In the genomic region with DNA sequence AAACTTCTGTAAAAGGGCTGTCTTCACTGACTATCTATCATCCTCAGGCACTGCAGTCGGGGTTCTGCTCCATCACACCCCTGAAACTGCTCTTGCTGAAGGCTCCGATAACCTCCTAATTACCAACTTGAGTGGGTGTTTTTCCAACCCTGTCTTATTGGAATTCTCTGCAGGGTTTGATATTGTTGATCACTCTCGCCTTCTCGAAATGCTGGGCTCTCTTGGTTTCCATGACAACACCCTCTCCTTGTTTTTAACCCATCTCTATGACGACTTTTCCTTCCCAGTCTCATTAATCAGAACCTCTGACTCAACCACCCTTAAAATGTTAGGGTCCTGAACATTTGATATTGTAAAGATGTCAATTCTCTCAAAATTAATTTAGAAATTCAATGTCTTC, we compare ENCODE assay signal across 31 cellular contexts. TPM values are rescaled to one million over a fixed set of nuclear protein-coding genes. Genes with fewer than 3 reads are reported as not detected.
"Had no signal": no experiment of that assay in that cellular context is flagged by ENCODE, and none has a peak within 500 bp of the region (broad histone marks: within the 10 kb centered on the region; RNA-seq: fewer than 3 reads in every experiment).

No MANE protein-coding gene starts in this region.

- H3K9me3 ChIP-seq: colonic mucosa, esophagus squamous epithelium, gastroesophageal sphincter had no signal

- H3K79me2 ChIP-seq: hepatocyte had no signal

- DNase-seq: activated B cell treated with CpG ODN at 0.5 μM for 24 hours; activated CD4-positive, alpha-beta T cell treated with anti-CD3 and anti-CD28 coated beads for 48 hours; activated CD4-positive, alpha-beta T cell treated with anti-CD3 and anti-CD28 coated beads, Interleukin-2, amount 50 U/mL, for 1 hour; activated CD4-positive, alpha-beta T cell treated with anti-CD3 and anti-CD28 coated beads, Interleukin-2, amount 50 U/mL, for 48 hours; activated CD8-positive, alpha-beta memory T cell treated with anti-CD3 and anti-CD28 coated beads for 24 hours; activated CD8-positive, alpha-beta T cell treated with anti-CD3 and anti-CD28 coated beads for 36 hours; activated effector memory CD4-positive, alpha-beta T cell treated with Interleukin-2 at 50 U/mL for 16 hours; activated gamma-delta T cell treated with Interleukin-2 at 50 U/mL for 16 hours; activated naive CD4-positive, alpha-beta T cell treated with anti-CD3 and anti-CD28 coated beads, Interleukin-2, amount 50 U/mL, for 16 hours; activated naive CD4-positive, alpha-beta T cell treated with Interleukin-2 at 50 U/mL for 16 hours; activated T-cell treated with anti-CD3 and anti-CD28 coated beads, Interleukin-2, amount 50 U/mL, for 4 hours; amniotic stem cell; central memory CD4-positive, alpha-beta T cell; cerebellar nuclear complex; colonic mucosa; effector CD8-positive, alpha-beta T cell; esophagus squamous epithelium; foreskin melanocyte; heart right ventricle; T1000; WERI-Rb-1 had no signal

- H3K27ac ChIP-seq: colonic mucosa, epithelial cell of prostate, esophagus squamous epithelium, gastroesophageal sphincter, heart right ventricle, hepatocyte, WERI-Rb-1 had no signal

- H3K27me3 ChIP-seq: colonic mucosa, gastroesophageal sphincter, hepatocyte had no signal

- H3K4me1 ChIP-seq: colonic mucosa, gastroesophageal sphincter had no signal

- H3K27ac Mint-ChIP-seq: activated B cell treated with CpG ODN at 0.5 μM for 24 hours; activated CD8-positive, alpha-beta T cell treated with anti-CD3 and anti-CD28 coated beads for 36 hours; activated naive CD8-positive, alpha-beta T cell; activated T-helper 17 cell treated with anti-CD3 and anti-CD28 coated beads, Interleukin-2, amount 50 U/mL, for 72 hours; T-helper 2 cell treated with Interferon-gamma antibody and Interleukin-4, amounts not matched to agents 5 μg/mL and 100 μg/mL, for 36 hours had no signal

- H3K4me1 Mint-ChIP-seq: activated B cell treated with CpG ODN at 0.5 μM for 24 hours; activated T-helper 17 cell treated with anti-CD3 and anti-CD28 coated beads, Interleukin-2, amount 50 U/mL, for 72 hours had no signal

- ATAC-seq: activated CD4-positive, CD25-positive, alpha-beta regulatory T cell treated with anti-CD3 and anti-CD28 coated beads, Interleukin-2, amount 50 U/mL, for 24 hours; activated CD8-positive, alpha-beta T cell treated with anti-CD3 and anti-CD28 coated beads for 36 hours; activated T-cell treated with anti-CD3 and anti-CD28 coated beads, Interleukin-2, amount 50 U/mL, for 4 hours; activated T-helper 17 cell treated with anti-CD3 and anti-CD28 coated beads, Interleukin-2, amount 50 U/mL, for 72 hours; gastroesophageal sphincter had no signal

- FAIRE-seq: astrocyte, endometrium, endothelial cell of umbilical vein had no signal

- H2AFZ ChIP-seq: hepatocyte had no signal

- H3K36me3 Mint-ChIP-seq: activated naive CD8-positive, alpha-beta T cell had no signal

- H3K9me3 Mint-ChIP-seq: activated CD8-positive, alpha-beta T cell treated with anti-CD3 and anti-CD28 coated beads for 36 hours; activated T-cell treated with anti-CD3 and anti-CD28 coated beads, Interleukin-2, amount 50 U/mL, for 4 hours; T-helper 2 cell treated with Interferon-gamma antibody and Interleukin-4, amounts not matched to agents 5 μg/mL and 100 μg/mL, for 36 hours had no signal

- H3K36me3 ChIP-seq: colonic mucosa, esophagus squamous epithelium, gastroesophageal sphincter, heart right ventricle, WERI-Rb-1 had no signal

- H3K4me3 Mint-ChIP-seq: activated B cell treated with CpG ODN at 0.5 μM for 24 hours; activated CD8-positive, alpha-beta T cell treated with anti-CD3 and anti-CD28 coated beads for 36 hours; activated naive CD8-positive, alpha-beta T cell; activated T-cell treated with anti-CD3 and anti-CD28 coated beads, Interleukin-2, amount 50 U/mL, for 4 hours; activated T-helper 17 cell treated with anti-CD3 and anti-CD28 coated beads, Interleukin-2, amount 50 U/mL, for 72 hours; T-helper 2 cell treated with Interferon-gamma antibody and Interleukin-4, amounts not matched to agents 5 μg/mL and 100 μg/mL, for 36 hours had no signal

- H3K4me3 ChIP-seq: colonic mucosa, esophagus squamous epithelium, gastroesophageal sphincter, heart right ventricle, hepatocyte had no signal

- H3K4me2 ChIP-seq: hepatocyte had no signal

RNA-seq across cellular contexts. Expression of a gene that starts 39.4 kb away (rescaled TPM):
- total RNA-seq: hepatocyte had no signal
